Comparison of ENCODE assay signal across 8 cellular contexts in the genomic region with DNA sequence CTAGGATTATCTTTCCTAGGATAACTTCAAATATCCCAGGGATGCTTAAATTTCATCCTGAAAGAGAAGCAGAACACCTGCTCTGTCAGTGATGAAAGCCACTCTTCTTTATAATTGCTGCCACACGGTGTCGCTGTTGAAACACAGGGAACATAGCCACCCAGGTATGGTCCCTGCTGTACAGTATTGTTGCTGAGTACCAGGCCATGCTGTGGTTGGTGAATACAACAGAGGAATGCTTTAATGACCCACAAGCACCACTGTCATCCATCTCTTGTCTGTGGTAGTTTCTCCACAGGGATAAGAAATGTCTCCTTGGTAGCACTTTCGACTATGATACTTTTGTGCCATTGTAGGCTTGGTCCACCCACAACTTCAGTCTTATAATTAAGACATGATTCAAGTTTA.
A peak's percentile ranks its signal among the peaks of the same experiment; 100 is the strongest.
DNase-seq lines count a peak whose midpoint lies in the region; ATAC-seq lines count a peak whose summit lies in the region.

No MANE protein-coding gene starts in this region.

- ATAC-seq in GM18519 (IDR thresholded peaks at IDR 0.05; ENCODE audit: low FRiP score, unreplicated experiment) (peak; percentile 75), HG03196 (IDR thresholded peaks at IDR 0.05; ENCODE audit: unreplicated experiment) (peak; percentile 91)

- DNase-seq in AG08395 (ENCODE audit: low spot score) (peak; percentile 61), NCI-H460 (ENCODE audit: extremely low read depth, low read depth) (peak; percentile 54), ecto neural progenitor cell (ENCODE audit: low spot score) (peak; percentile 65), medulla oblongata (ENCODE audit: extremely low spot score) (peak; percentile 73)
- DNase-seq in activated CD4-positive, alpha-beta T cell treated with anti-CD3 and anti-CD28 coated beads, Interleukin-2, amount 50 U/mL, for 1 hour = peak; percentile 65
- DNase-seq in stimulated activated CD8-positive, alpha-beta memory T cell treated with anti-CD3 and anti-CD28 coated beads, Interleukin-15, amount 100 ng/mL, for 4 hours (ENCODE audit: low read depth in 2 of 2) = peak; percentile 10 to 36

Comparison
In these comparisons a context has a peak if more than half of its experiments do, and no peak if none do; other contexts are left out.
1. Peak in every context shown above with its lines: DNase-seq and ATAC-seq.
2. DNase-seq: peak in every context shown above with its lines; median percentile 73 in medulla oblongata; 65 in activated CD4-positive, alpha-beta T cell treated with anti-CD3 and anti-CD28 coated beads, Interleukin-2, amount 50 U/mL, for 1 hour; 65 in ecto neural progenitor cell; 61 in AG08395; 54 in NCI-H460; 23 in stimulated activated CD8-positive, alpha-beta memory T cell treated with anti-CD3 and anti-CD28 coated beads, Interleukin-15, amount 100 ng/mL, for 4 hours.